In genomic region chr2:72723769-72724370, GRCh38 we compare ENCODE assay signal across 23 cellular contexts.
DNase-seq lines count a peak whose midpoint lies in the region; ATAC-seq, FAIRE-seq and TF ChIP-seq lines count a peak whose summit lies in the region.
"Had no signal": no experiment of that assay in that cellular context is flagged by ENCODE, and none has a peak within 500 bp of the region (broad histone marks: within the 10 kb centered on the region; RNA-seq: fewer than 3 reads in every experiment).

No MANE protein-coding gene starts in this region.

- TF ChIP-seq CTCF in 22Rv1 (IDR thresholded peaks at IDR 0.05) (no peak), VCaP (conservative IDR thresholded peaks at IDR 0.05) (no peak), HepG2 (CRISPR knock-in tag; IDR thresholded peaks at IDR 0.05) (no peak)

- CTCF ChIA-PET in HepG2 (lab: Yijun Ruan, JAX; ENCODE audit: low intra/inter-chr PET ratio, low total read pairs): no interaction called here

- H3K27ac ChIP-seq in 22Rv1 (peak overlapping the region; percentile 10; the same call in 1 of the 2 replicates), VCaP (peak overlapping the region; percentile 76), HepG2 (ENCODE audit: extremely low read length, insufficient read depth, low read length) (peak overlapping the region; percentile 22), trophoblast cell (ENCODE audit: low read depth, low read length) (peak overlapping the region; percentile 54)
- H3K27ac ChIP-seq: Peyer's patch had no signal

- H3K36me3 ChIP-seq in HepG2 (replicated peaks in 1 of 2; ENCODE audit: control insufficient read depth in 1 of 2, insufficient read depth in 2 of 2, low read length in 2 of 2) (no peaks in the 10 kb centered on the region), trophoblast cell (ENCODE audit: control insufficient read depth in 1 of 2, insufficient read depth in 2 of 2, low read length in 2 of 2) (no peaks in the 10 kb centered on the region)
- H3K36me3 ChIP-seq: BE2C, Peyer's patch had no signal

- no peaks in the 10 kb centered on the region for H4K20me1 ChIP-seq in HepG2 (ENCODE audit: insufficient read depth, low read length)

- no peak overlapping the region for H2BK12ac ChIP-seq in trophoblast cell (ENCODE audit: low read length)

- H3K27me3 ChIP-seq in HepG2 (ENCODE audit: control insufficient read depth in 1 of 2, insufficient read depth in 2 of 2, low read length in 2 of 2) (no peaks in the 10 kb centered on the region), trophoblast cell (ENCODE audit: insufficient read depth, low read length) (no peaks in the 10 kb centered on the region)
- H3K27me3 ChIP-seq: BE2C, Peyer's patch had no signal

- H4K91ac ChIP-seq in trophoblast cell (ENCODE audit: low read depth, low read length): no peak overlapping the region

- H4K8ac ChIP-seq in trophoblast cell (ENCODE audit: low read depth, low read length): no peak overlapping the region

- H3K4me3 ChIP-seq in HepG2 (replicated peaks in 1 of 3; ENCODE audit: insufficient read depth in 1 of 3, low read depth in 2 of 3, low read length in 3 of 3): peak overlapping the region in 2 of 3 experiments; percentile 13 to 24; a peak in 3 of 6 replicates
- no peak overlapping the region for H3K4me3 ChIP-seq in trophoblast cell (ENCODE audit: low read depth, low read length)
- H3K4me3 ChIP-seq: Peyer's patch had no signal

- FAIRE-seq in HepG2 (lab: Jason Lieb, UNC): peak; percentile 78
- FAIRE-seq: GM12892, GM18507, H54 had no signal

- TF ChIP-seq RAD21 in HepG2 (CRISPR knock-in tag; IDR thresholded peaks at IDR 0.05): no peak

- in situ Hi-C loops in HepG2 (cut with HindIII; ENCODE audit: extremely low pct_ligation_motif_present, low pct_unique_long_range_greater_than_20kb): no loop called here

- H2BK120ac ChIP-seq in trophoblast cell (ENCODE audit: insufficient read depth, low read length, poor library complexity): peak overlapping the region; percentile 46

- no peak overlapping the region for H2AFZ ChIP-seq in HepG2 (ENCODE audit: low read length)
- H2AFZ ChIP-seq in trophoblast cell (ENCODE audit: insufficient read depth, low read length, poor library complexity): no peak overlapping the region

- no peak overlapping the region for H2BK5ac ChIP-seq in trophoblast cell (ENCODE audit: low read depth, low read length, poor library complexity)

- peak overlapping the region; percentile 66 for H3K4me2 ChIP-seq in HepG2 (ENCODE audit: low read depth, low read length)
- H3K4me2 ChIP-seq in trophoblast cell (ENCODE audit: low read length): no peak overlapping the region

- POLR2A ChIA-PET in HepG2 (lab: Yijun Ruan, JAX): interaction anchor here (0.8 to 1.6 kb wide), 6 partner anchors 10 to 489 kb away, joined by 3 to 5 read pairs (median 4); no protein-coding TSS in a partner anchor

- WGBS in HepG2 (ENCODE audit: low lambda C conversion rate): 16% methylated on average over 3 of the region's 3 CpGs
- WGBS in trophoblast cell (ENCODE audit: extremely low coverage, insufficient coverage, insufficient read length): no CpG with 5 or more reads among the region's 3 CpGs

- H3K79me2 ChIP-seq in HepG2 (ENCODE audit: insufficient read depth, low read length) (no peaks in the 10 kb centered on the region), trophoblast cell (ENCODE audit: control insufficient read depth, insufficient read depth, low read length, poor library complexity) (peaks cover 3% of the 10 kb centered on the region)

- no peak for TF ChIP-seq POLR2A in HepG2 (IDR thresholded peaks at IDR 0.05; ENCODE audit: insufficient read depth in 1 of 2, low read depth in 2 of 2, low read length in 2 of 2)

- H3K9me3 ChIP-seq in HepG2 (ENCODE audit: low read length) (no peaks in the 10 kb centered on the region), trophoblast cell (ENCODE audit: insufficient read depth, low read depth, low read length) (no peaks in the 10 kb centered on the region)
- H3K9me3 ChIP-seq: BE2C, Peyer's patch had no signal

- H3K4me1 ChIP-seq in HepG2 (ENCODE audit: insufficient read depth, low read length): peaks cover 57% of the 10 kb centered on the region
- H3K4me1 ChIP-seq in trophoblast cell (ENCODE audit: control insufficient read depth in 1 of 2, insufficient read depth in 2 of 2, low read length in 2 of 2): peaks cover 3 to 4% of the 10 kb centered on the region in 2 experiments
- H3K4me1 ChIP-seq: BE2C had no signal

- H3K79me1 ChIP-seq in trophoblast cell (ENCODE audit: low read length): peaks cover 11% of the 10 kb centered on the region

- H3K23ac ChIP-seq in trophoblast cell (ENCODE audit: low read length): no peak overlapping the region

- no peak overlapping the region for H3K18ac ChIP-seq in trophoblast cell (ENCODE audit: low read length)

- TF ChIP-seq EP300 in HepG2 (IDR thresholded peaks at IDR 0.05; ENCODE audit: low read depth in 2 of 2, low read length in 2 of 2) (peak in 1 of 2 experiments; percentile 85; a peak in 2 of 4 replicates), HepG2 (CRISPR knock-in tag; IDR thresholded peaks at IDR 0.05; ENCODE audit: borderline replicate concordance) (no peak)

- no peak overlapping the region for H3K14ac ChIP-seq in trophoblast cell (ENCODE audit: low read length)

- H2AK5ac ChIP-seq in trophoblast cell (ENCODE audit: low read length): no peak overlapping the region

- intact Hi-C loops in HepG2 (cut with micrococcal nuclease; ENCODE audit: unreplicated experiment): loop anchor here (1.0 to 5.0 kb wide), 2 partner anchors 29 to 33 kb away; no protein-coding TSS in a partner anchor

- H4K12ac ChIP-seq in trophoblast cell (ENCODE audit: low read depth, low read length): no peak overlapping the region

- H3K9ac ChIP-seq in HepG2 (ENCODE audit: insufficient read depth, low read depth, low read length) (0 out of 2 replicates have a peak overlapping the region, but pooled peaks have one; percentile 21), trophoblast cell (ENCODE audit: low read length) (no peak overlapping the region)

- H3K4ac ChIP-seq in trophoblast cell (ENCODE audit: low read depth, low read length): no peak overlapping the region

- ATAC-seq in HepG2: peak; percentile 97
- no peak for ATAC-seq in GM18867 (IDR thresholded peaks at IDR 0.05; ENCODE audit: unreplicated experiment)
- ATAC-seq: Right ventricle myocardium inferior had no signal

- no TSS peak for BruUV-seq in HepG2 (replicated peaks; lab: Mats Ljungman, UMichigan)

- DNase-seq in HepG2 (ENCODE audit: low spot score) (peak; percentile 84), trophoblast cell (no peak), NCI-H2107 treated with DMSO at 0.1 percent for 48 hours (lab: John Stamatoyannopoulos, UW; ENCODE audit: unreplicated experiment) (no peak), NCI-H1417 treated with DMSO at 0.1 percent for 48 hours (lab: John Stamatoyannopoulos, UW) (no peak), RKO (ENCODE audit: low spot score) (no peak)
- DNase-seq: BE2C; CD4-positive, CD25-positive, alpha-beta regulatory T cell; DMS53; HFFc6; Karpas-422; NCI-H1436 treated with DMSO at 0.1 percent for 48 hours; NCI-H2029; NCI-H2171; NCI-H526 treated with DMSO at 0.1 percent for 48 hours; NK-92 treated with Interleukin-12 subunit alpha and Interleukin-12 subunit beta, amount 100 ng/mL, for 24 hours; Peyer's patch had no signal

TF ChIP-seq in HepG2, 621 proteins besides CTCF, POLR2A, EP300 and RAD21 (continues in another document):
- TF ChIP-seq SAFB2 (CRISPR knock-in tag; IDR thresholded peaks at IDR 0.05; ENCODE audit: borderline replicate concordance, low read depth) (no peak), ZNF317 (CRISPR knock-in tag; IDR thresholded peaks at IDR 0.05) (0 out of 2 replicates have a peak, but pooled peaks have one; percentile 37), FOXK1 (CRISPR knock-in tag; IDR thresholded peaks at IDR 0.05; ENCODE audit: borderline replicate concordance, low read depth) (peak; percentile 59; the same call in 1 of the 2 replicates), RXRB (CRISPR knock-in tag; IDR thresholded peaks at IDR 0.05; ENCODE audit: borderline replicate concordance) (peak; percentile 94), POGZ (CRISPR knock-in tag; IDR thresholded peaks at IDR 0.05) (peak; percentile 17; the same call in 1 of the 2 replicates), NFYB (CRISPR knock-in tag; IDR thresholded peaks at IDR 0.05) (no peak), CAMTA2 (CRISPR knock-in tag; IDR thresholded peaks at IDR 0.05; ENCODE audit: borderline replicate concordance) (no peak), TAF15 (IDR thresholded peaks at IDR 0.05; ENCODE audit: low read depth, low read length, poor library complexity, severe bottlenecking) (no peak), ZNF501 (CRISPR knock-in tag; IDR thresholded peaks at IDR 0.05) (no peak), SOX13 (IDR thresholded peaks at IDR 0.05) (no peak), SOX13 (CRISPR knock-in tag; conservative IDR thresholded peaks at IDR 0.05 in 1 of 2, IDR thresholded peaks at IDR 0.05 in 1 of 2) (peak in 1 of 2 experiments; percentile 83; a peak in 2 of 4 replicates), PITX1 (CRISPR knock-in tag; IDR thresholded peaks at IDR 0.05) (no peak), MEIS2 (CRISPR knock-in tag; IDR thresholded peaks at IDR 0.05) (no peak), ZNF44 (CRISPR knock-in tag; IDR thresholded peaks at IDR 0.05) (peak; percentile 32; the same call in 1 of the 2 replicates), TEAD3 (CRISPR knock-in tag; optimal IDR thresholded peaks at IDR 0.05; ENCODE audit: borderline replicate concordance) (peak; percentile 58), ZBTB20 (CRISPR knock-in tag; IDR thresholded peaks at IDR 0.05; ENCODE audit: borderline replicate concordance, low read depth) (0 out of 2 replicates have a peak, but pooled peaks have one; percentile 65), HNF4A (CRISPR knock-in tag; IDR thresholded peaks at IDR 0.05) (peak; percentile 46), ZZZ3 (CRISPR knock-in tag; IDR thresholded peaks at IDR 0.05; ENCODE audit: borderline replicate concordance) (no peak), ZNF333 (CRISPR knock-in tag; IDR thresholded peaks at IDR 0.05; ENCODE audit: borderline replicate concordance) (no peak), HMG20B (CRISPR knock-in tag; conservative IDR thresholded peaks at IDR 0.05) (peak; percentile 95), THYN1 (CRISPR knock-in tag; IDR thresholded peaks at IDR 0.05; ENCODE audit: borderline replicate concordance, low read depth) (0 out of 2 replicates have a peak, but pooled peaks have one; percentile 62)
- TF ChIP-seq, protein P1, sequence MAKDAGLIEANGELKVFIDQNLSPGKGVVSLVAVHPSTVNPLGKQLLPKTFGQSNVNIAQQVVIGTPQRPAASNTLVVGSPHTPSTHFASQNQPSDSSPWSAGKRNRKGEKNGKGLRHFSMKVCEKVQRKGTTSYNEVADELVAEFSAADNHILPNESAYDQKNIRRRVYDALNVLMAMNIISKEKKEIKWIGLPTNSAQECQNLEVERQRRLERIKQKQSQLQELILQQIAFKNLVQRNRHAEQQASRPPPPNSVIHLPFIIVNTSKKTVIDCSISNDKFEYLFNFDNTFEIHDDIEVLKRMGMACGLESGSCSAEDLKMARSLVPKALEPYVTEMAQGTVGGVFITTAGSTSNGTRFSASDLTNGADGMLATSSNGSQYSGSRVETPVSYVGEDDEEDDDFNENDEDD (CRISPR knock-in tag; IDR thresholded peaks at IDR 0.05; ENCODE audit: borderline replicate concordance): no peak

Comparison
In these comparisons a context has a peak if more than half of its experiments do, and no peak if none do; other contexts are left out.
1. H3K27ac ChIP-seq: peak in every context shown above with its lines; median percentile 76 in VCaP; 54 in trophoblast cell; 22 in HepG2; 10 in 22Rv1.